Comparison of ENCODE assay signal across 1 cellular context in genomic region chr5:141919218-141920129, GRCh38.
TF ChIP-seq lines count a peak whose summit lies in the region.

No MANE protein-coding gene starts in this region.

TF ChIP-seq in GM23338, 12 proteins besides CTCF, POLR2A, EP300 and RAD21 (continued from another document):
- no peak for TF ChIP-seq ZNF462 (CRISPR knock-in tag; IDR thresholded peaks at IDR 0.05)
- no peak for TF ChIP-seq EZH2 (IDR thresholded peaks at IDR 0.05; ENCODE audit: low read depth, unreplicated experiment)
TF ChIP-seq in GM23338: peak in this region for 0.
